ENCODE assay signal across 11 cellular contexts in genomic region chr1:246219508-246220030, GRCh38.
A peak's percentile ranks its signal among the peaks of the same experiment; 100 is the strongest.
DNase-seq lines count a peak whose midpoint lies in the region; ATAC-seq and TF ChIP-seq lines count a peak whose summit lies in the region.
"Had no signal": no experiment of that assay in that cellular context is flagged by ENCODE, and none has a peak within 500 bp of the region (broad histone marks: within the 10 kb centered on the region; RNA-seq: fewer than 3 reads in every experiment).

No MANE protein-coding gene starts in this region.

- TF ChIP-seq CTCF in neural progenitor cell (IDR thresholded peaks at IDR 0.05), result no peak

- no peak overlapping the region for H3K27ac ChIP-seq in neural progenitor cell
- H3K27ac ChIP-seq: body of pancreas, VCaP had no signal

- H3K27me3 ChIP-seq in neural progenitor cell, result no peaks in the 10 kb centered on the region
- H3K27me3 ChIP-seq: body of pancreas had no signal

- peaks cover 12% of the 10 kb centered on the region for H3K4me1 ChIP-seq in neural progenitor cell
- H3K4me1 ChIP-seq: body of pancreas had no signal

- H4K20me1 ChIP-seq in neural progenitor cell (ENCODE audit: low read depth), result no peaks in the 10 kb centered on the region

- H2AFZ ChIP-seq in neural progenitor cell (replicated peaks), result no peak overlapping the region

- ATAC-seq in GM19324 (IDR thresholded peaks at IDR 0.05; ENCODE audit: low FRiP score, unreplicated experiment), result peak; percentile 42
- no peak for ATAC-seq in HG02885 (IDR thresholded peaks at IDR 0.05; ENCODE audit: poor library complexity, unreplicated experiment)
- ATAC-seq: body of pancreas had no signal

- in situ Hi-C loops in KBM-7 (cut with MboI; ENCODE audit: low pct_unique_long_range_greater_than_20kb, low sequenced_read_pairs), result no loop called here

- peaks cover 19% of the 10 kb centered on the region for H3K4me1 Mint-ChIP-seq in neural progenitor cell

- H3K36me3 ChIP-seq in neural progenitor cell, result no peaks in the 10 kb centered on the region

- H3K9me3 Mint-ChIP-seq in neural progenitor cell, result peaks cover 13% of the 10 kb centered on the region
- H3K9me3 Mint-ChIP-seq: immature natural killer cell had no signal

- H3K9me3 ChIP-seq in neural progenitor cell (ENCODE audit: low read depth), result no peaks in the 10 kb centered on the region
- H3K9me3 ChIP-seq: body of pancreas had no signal

- peak overlapping the region; percentile 47 for H3K4me2 ChIP-seq in neural progenitor cell

- peaks cover 9% of the 10 kb centered on the region for H3F3A ChIP-seq in neural progenitor cell (ENCODE audit: low read depth)

- peak overlapping the region; percentile 17 for H3K27ac Mint-ChIP-seq in neural progenitor cell

- peaks cover 3% of the 10 kb centered on the region for H3K27me3 Mint-ChIP-seq in neural progenitor cell (ENCODE audit: insufficient read depth, low read depth)

- peaks cover 2% of the 10 kb centered on the region for H3K36me3 Mint-ChIP-seq in neural progenitor cell

- H3K9ac ChIP-seq in neural progenitor cell, result no peak overlapping the region

- no peak overlapping the region for H3K4me3 Mint-ChIP-seq in neural progenitor cell

- H3K4me3 ChIP-seq in neural progenitor cell, result no peak overlapping the region
- H3K4me3 ChIP-seq: body of pancreas had no signal

- peak; percentile 51 for DNase-seq in KBM-7
- DNase-seq in RPMI8226, result peak; percentile 97
- DNase-seq in neural progenitor cell (ENCODE audit: low spot score), result peak; percentile 72
- DNase-seq in DMS 273 treated with DMSO at 0.1 percent for 48 hours (lab: John Stamatoyannopoulos, UW), result no peak
- no peak for DNase-seq in NK-92 (lab: John Stamatoyannopoulos, UW; ENCODE audit: unreplicated experiment)
- DNase-seq in T-helper 9 cell, result no peak
- DNase-seq: immature natural killer cell had no signal

- H3K79me2 ChIP-seq in neural progenitor cell (ENCODE audit: low read depth), result no peaks in the 10 kb centered on the region

Comparison
In these comparisons a context has a peak if more than half of its experiments do, and no peak if none do; other contexts are left out.
1. DNase-seq: peak in KBM-7 (single experiment), RPMI8226 (single experiment) and neural progenitor cell (single experiment); none in DMS 273 treated with DMSO at 0.1 percent for 48 hours (single experiment), NK-92 (single experiment) and T-helper 9 cell (single experiment).